Comparison of ENCODE assay signal across 8 cellular contexts in genomic region chr5:50969207-50970145, GRCh38.
DNase-seq lines count a peak whose midpoint lies in the region; ATAC-seq and TF ChIP-seq lines count a peak whose summit lies in the region.

No MANE protein-coding gene starts in this region.

- no peak for ATAC-seq in HG02885 (IDR thresholded peaks at IDR 0.05; ENCODE audit: poor library complexity, unreplicated experiment)

- H3K27me3 Mint-ChIP-seq in glutamatergic neuron (ENCODE audit: unreplicated experiment) (peaks cover 29% of the 10 kb centered on the region), progenitor cell of endocrine pancreas (peaks cover 72% of the 10 kb centered on the region)

- H3K36me3 Mint-ChIP-seq in glutamatergic neuron (ENCODE audit: unreplicated experiment) (no peaks in the 10 kb centered on the region), progenitor cell of endocrine pancreas (ENCODE audit: insufficient read depth) (no peaks in the 10 kb centered on the region)

- no peak for TF ChIP-seq CTCF in glutamatergic neuron (IDR thresholded peaks at IDR 0.05; ENCODE audit: partially characterized antibody, unreplicated experiment)
- TF ChIP-seq CTCF in progenitor cell of endocrine pancreas (IDR thresholded peaks at IDR 0.05; ENCODE audit: unreplicated experiment) = no peak
- TF ChIP-seq CTCF in GM10266 (IDR thresholded peaks at IDR 0.05; ENCODE audit: control insufficient read depth, insufficient read depth, low read depth, missing control alignments) = no peak

- peak; percentile 55 for DNase-seq in D341Med (ENCODE audit: low spot score)
- DNase-seq in NCI-H345 (lab: John Stamatoyannopoulos, UW) = peak; percentile 83
- peak; percentile 62 for DNase-seq in glutamatergic neuron
- no peak for DNase-seq in progenitor cell of endocrine pancreas (ENCODE audit: low spot score, unreplicated experiment)
- no peak for DNase-seq in NCI-H526 (lab: John Stamatoyannopoulos, UW)
- DNase-seq in GM10266 (ENCODE audit: extremely low spot score) = no peak
- no peak for DNase-seq in cerebellum (ENCODE audit: low spot score)

- H3K4me3 Mint-ChIP-seq in glutamatergic neuron (ENCODE audit: unreplicated experiment) = peak overlapping the region; percentile 95
- H3K4me3 Mint-ChIP-seq in progenitor cell of endocrine pancreas (ENCODE audit: low read depth) = peak overlapping the region; percentile 79

- H3K27ac Mint-ChIP-seq in glutamatergic neuron (ENCODE audit: unreplicated experiment) = peak overlapping the region; percentile 98
- H3K27ac Mint-ChIP-seq in progenitor cell of endocrine pancreas = peak overlapping the region; percentile 35

- H3K9me3 Mint-ChIP-seq in glutamatergic neuron (ENCODE audit: unreplicated experiment) (peaks cover 43% of the 10 kb centered on the region), progenitor cell of endocrine pancreas (ENCODE audit: low read depth) (no peaks in the 10 kb centered on the region)

- H3K4me1 Mint-ChIP-seq in glutamatergic neuron (ENCODE audit: low read depth, unreplicated experiment) = peaks cover 45% of the 10 kb centered on the region
- H3K4me1 Mint-ChIP-seq in progenitor cell of endocrine pancreas (ENCODE audit: low read depth) = peaks cover 42% of the 10 kb centered on the region

Comparison
In these comparisons a context has a peak if more than half of its experiments do, and no peak if none do; other contexts are left out.
1. DNase-seq: peak in D341Med (single experiment), NCI-H345 (single experiment) and glutamatergic neuron (single experiment); none in progenitor cell of endocrine pancreas (single experiment), NCI-H526 (0 of 2), GM10266 (single experiment) and cerebellum (single experiment).